Comparison of ENCODE assay signal across 11 cellular contexts in genomic region chr10:44913312-44914079, GRCh38.
DNase-seq lines count a peak whose midpoint lies in the region; ATAC-seq lines count a peak whose summit lies in the region.
"Had no signal": no experiment of that assay in that cellular context is flagged by ENCODE, and none has a peak within 500 bp of the region (broad histone marks: within the 10 kb centered on the region; RNA-seq: fewer than 3 reads in every experiment).

No MANE protein-coding gene starts in this region.

- no peak overlapping the region for H3K4me3 Mint-ChIP-seq in activated naive CD8-positive, alpha-beta T cell treated with anti-CD3 and anti-CD28 coated beads, Interleukin-2, amount 50 U/mL, for 24 hours

- no peaks in the 10 kb centered on the region for H3K36me3 Mint-ChIP-seq in activated naive CD8-positive, alpha-beta T cell treated with anti-CD3 and anti-CD28 coated beads, Interleukin-2, amount 50 U/mL, for 24 hours (ENCODE audit: low read depth)

- H3K9me3 Mint-ChIP-seq in activated naive CD8-positive, alpha-beta T cell treated with anti-CD3 and anti-CD28 coated beads, Interleukin-2, amount 50 U/mL, for 24 hours: no peaks in the 10 kb centered on the region

- DNase-seq in activated CD4-positive, alpha-beta T cell treated with anti-CD3 and anti-CD28 coated beads for 1 hour: peak; percentile 13
- DNase-seq in activated CD4-positive, alpha-beta T cell treated with anti-CD3 and anti-CD28 coated beads, Interleukin-2, amount 50 U/mL, for 48 hours: no peak
- DNase-seq in NCI-H510A treated with DMSO at 0.1 percent for 48 hours (lab: John Stamatoyannopoulos, UW) (peak; percentile 55), retina (peak; percentile 45), foreskin melanocyte (no peak), caudate nucleus (lab: John Stamatoyannopoulos, UW) (no peak)
- DNase-seq in activated naive CD8-positive, alpha-beta T cell treated with anti-CD3 and anti-CD28 coated beads, Interleukin-2, amount 50 U/mL, for 24 hours: no peak
- DNase-seq: effector memory CD4-positive, alpha-beta T cell; mammary epithelial cell; NCI-H1694 had no signal

- no peak for ATAC-seq in activated naive CD8-positive, alpha-beta T cell treated with anti-CD3 and anti-CD28 coated beads, Interleukin-2, amount 50 U/mL, for 24 hours
- ATAC-seq in HG03565 (IDR thresholded peaks at IDR 0.05; ENCODE audit: unreplicated experiment): no peak

- H3K4me1 Mint-ChIP-seq in activated naive CD8-positive, alpha-beta T cell treated with anti-CD3 and anti-CD28 coated beads, Interleukin-2, amount 50 U/mL, for 24 hours: peaks cover 13% of the 10 kb centered on the region

- H3K27ac Mint-ChIP-seq in activated naive CD8-positive, alpha-beta T cell treated with anti-CD3 and anti-CD28 coated beads, Interleukin-2, amount 50 U/mL, for 24 hours: peak overlapping the region; percentile 49

- H3K27ac ChIP-seq in caudate nucleus (ENCODE audit: low read depth, low read length): no peak overlapping the region

- H3K27me3 Mint-ChIP-seq in activated naive CD8-positive, alpha-beta T cell treated with anti-CD3 and anti-CD28 coated beads, Interleukin-2, amount 50 U/mL, for 24 hours: no peaks in the 10 kb centered on the region

Comparison
In these comparisons a context has a peak if more than half of its experiments do, and no peak if none do; other contexts are left out.
1. DNase-seq: peak in activated CD4-positive, alpha-beta T cell treated with anti-CD3 and anti-CD28 coated beads for 1 hour (single experiment), NCI-H510A treated with DMSO at 0.1 percent for 48 hours (single experiment) and retina (single experiment); none in activated CD4-positive, alpha-beta T cell treated with anti-CD3 and anti-CD28 coated beads, Interleukin-2, amount 50 U/mL, for 48 hours (0 of 2), activated naive CD8-positive, alpha-beta T cell treated with anti-CD3 and anti-CD28 coated beads, Interleukin-2, amount 50 U/mL, for 24 hours (single experiment), foreskin melanocyte (single experiment) and caudate nucleus (0 of 61).